24 cellular contexts compared by ENCODE assay signal in genomic region chr15:62846805-62847481, GRCh38.
A peak's percentile ranks its signal among the peaks of the same experiment; 100 is the strongest.
DNase-seq lines count a peak whose midpoint lies in the region; ATAC-seq, FAIRE-seq and TF ChIP-seq lines count a peak whose summit lies in the region.
"Had no signal": no experiment of that assay in that cellular context is flagged by ENCODE, and none has a peak within 500 bp of the region (broad histone marks: within the 10 kb centered on the region; RNA-seq: fewer than 3 reads in every experiment).

No MANE protein-coding gene starts in this region.

- no peaks in the 10 kb centered on the region for H3K79me2 ChIP-seq in H1 (ENCODE audit: control insufficient read depth in 1 of 2, insufficient read depth in 2 of 2, low read length in 2 of 2)
- no peaks in the 10 kb centered on the region for H3K79me2 ChIP-seq in smooth muscle cell (ENCODE audit: low read depth)

- H3K23ac ChIP-seq in H1 (ENCODE audit: insufficient read length), result no peak overlapping the region

- H2BK15ac ChIP-seq in H1 (ENCODE audit: low read length), result peak overlapping the region; percentile 18; the same call in 1 of the 2 replicates

- H2BK5ac ChIP-seq in H1 (ENCODE audit: low read depth, low read length), result peak overlapping the region; percentile 77; the same call in 1 of the 2 replicates

- POLR2A ChIA-PET in H1 (lab: Charles Lee; ENCODE audit: partially characterized antibody), result interaction anchor here (0.7 to 12.8 kb wide), 4 partner anchors 198 to 348 kb away, joined by 3 to 195 read pairs (median 4); partner anchors contain the start of gene TPM1

- no peaks in the 10 kb centered on the region for H3K79me1 ChIP-seq in H1 (ENCODE audit: low read depth, low read length)

- CTCF ChIA-PET in H1 (lab: Charles Lee; ENCODE audit: partially characterized antibody), result interaction anchor here (0.8 to 7.2 kb wide), 30 partner anchors 7 to 243 kb away, joined by 3 to 58 read pairs (median 3); no protein-coding TSS in a partner anchor

- FAIRE-seq in H1 (lab: Jason Lieb, UNC) (no peak), frontal cortex (lab: Jason Lieb, UNC) (no peak)
- FAIRE-seq: GM18507 had no signal

- intact Hi-C loops in testis (cut with DNase I; ENCODE audit: low total_unique reads), result loop anchor here (10.0 kb wide), 1 partner anchor 52 kb away; no protein-coding TSS in a partner anchor

- no peak for TF ChIP-seq POLR2A in H1 (IDR thresholded peaks at IDR 0.05; ENCODE audit: control extremely low read depth in 1 of 2, low read depth in 2 of 2, low read length in 2 of 2)
- no peak for TF ChIP-seq POLR2A in testis (IDR thresholded peaks at IDR 0.05)

- no peak overlapping the region for H3K14ac ChIP-seq in H1 (ENCODE audit: insufficient read length)

- peak overlapping the region; percentile 51 to 65 (median 60) for H3K27ac Mint-ChIP-seq in nephron
- H3K27ac Mint-ChIP-seq: CD4-positive, alpha-beta memory T cell; GM23338 had no signal

- H3K36me3 ChIP-seq in NT2/D1 (ENCODE audit: insufficient read depth, insufficient read length, low read length) (peaks cover 5% of the 10 kb centered on the region), H1 (ENCODE audit: control insufficient read depth in 2 of 4, insufficient read depth in 4 of 4, low read length in 3 of 4) (no peaks in the 10 kb centered on the region), smooth muscle cell (ENCODE audit: low read depth) (no peaks in the 10 kb centered on the region), testis (ENCODE audit: low read depth, missing control alignments) (no peaks in the 10 kb centered on the region)

- peak overlapping the region; percentile 90; the same call in 1 of the 2 replicates for H2BK12ac ChIP-seq in H1 (ENCODE audit: low read depth, low read length)

- H3K36me3 Mint-ChIP-seq in nephron (ENCODE audit: low read depth), result peaks cover 19% of the 10 kb centered on the region
- H3K36me3 Mint-ChIP-seq: CD4-positive, alpha-beta memory T cell had no signal

- H4K5ac ChIP-seq in H1 (ENCODE audit: insufficient read length, low read depth, low read length), result no peak overlapping the region

- peaks cover 83% of the 10 kb centered on the region for H3K4me1 Mint-ChIP-seq in nephron
- H3K4me1 Mint-ChIP-seq: CD4-positive, alpha-beta memory T cell had no signal

- H3K9me3 ChIP-seq in NT2/D1 (ENCODE audit: insufficient read depth, low read length) (peaks cover 9% of the 10 kb centered on the region; the same call in 1 of the 2 replicates), H1 (ENCODE audit: insufficient read depth in 2 of 2, low read depth in 1 of 2, low read length in 1 of 2) (peaks cover 0 to 5% of the 10 kb centered on the region in 2 experiments; a peak in 1 of 4 replicates), smooth muscle cell (replicated peaks; ENCODE audit: low read depth) (no peaks in the 10 kb centered on the region), testis (no peaks in the 10 kb centered on the region)

- TF ChIP-seq RAD21 in H1 (IDR thresholded peaks at IDR 0.05 in 1 of 2, conservative IDR thresholded peaks at IDR 0.05 in 1 of 2; ENCODE audit: low read depth in 2 of 2, low read length in 2 of 2), result no peak

- H3K9me3 Mint-ChIP-seq in nephron, result no peaks in the 10 kb centered on the region

- peak overlapping the region; percentile 42; the same call in 1 of the 2 replicates for H2AK5ac ChIP-seq in H1 (ENCODE audit: low read depth, low read length)

- peaks cover 18% of the 10 kb centered on the region for H3K4me1 ChIP-seq in NT2/D1 (ENCODE audit: insufficient read depth, insufficient read length)
- peaks cover 12 to 26% (median 22%) of the 10 kb centered on the region in 4 experiments for H3K4me1 ChIP-seq in H1 (replicated peaks in 1 of 4; ENCODE audit: control insufficient read depth in 3 of 4, insufficient read depth in 4 of 4, low read length in 3 of 4)
- H3K4me1 ChIP-seq in smooth muscle cell (ENCODE audit: low read depth), result peaks cover 38% of the 10 kb centered on the region
- H3K4me1 ChIP-seq in testis, result no peaks in the 10 kb centered on the region

- no peaks in the 10 kb centered on the region for H3K23me2 ChIP-seq in H1 (ENCODE audit: low read depth, low read length)

- H3K4ac ChIP-seq in H1 (replicated peaks; ENCODE audit: insufficient read length, low read depth, low read length), result no peak overlapping the region

- H3F3A ChIP-seq in smooth muscle cell (ENCODE audit: low read depth), result peaks cover 4% of the 10 kb centered on the region

- H2AFZ ChIP-seq in H1 (ENCODE audit: low read length), result no peak overlapping the region
- no peak overlapping the region for H2AFZ ChIP-seq in smooth muscle cell (ENCODE audit: low read depth)
- H2AFZ ChIP-seq: GM23338, PC-9 had no signal

- no peak overlapping the region for H3K4me2 ChIP-seq in H1 (ENCODE audit: insufficient read depth in 1 of 2, low read depth in 2 of 2, low read length in 2 of 2)
- H3K4me2 ChIP-seq in smooth muscle cell, result peak overlapping the region; percentile 16
- H3K4me2 ChIP-seq: GM23338 had no signal

- H3K4me3 Mint-ChIP-seq in nephron, result no peak overlapping the region
- H3K4me3 Mint-ChIP-seq: CD4-positive, alpha-beta memory T cell; GM23338 had no signal

- H3K27ac ChIP-seq in H1 (ENCODE audit: low read depth, low read length), result no peak overlapping the region
- H3K27ac ChIP-seq in smooth muscle cell (ENCODE audit: low read depth), result peak overlapping the region; percentile 9
- no peak overlapping the region for H3K27ac ChIP-seq in testis
- H3K27ac ChIP-seq: HL-60 had no signal

- TF ChIP-seq CTCF in H1 (IDR thresholded peaks at IDR 0.05; ENCODE audit: control extremely low read depth in 1 of 3, insufficient read depth in 1 of 3, low read depth in 1 of 3, low read length in 3 of 3) (no peak), nephron (IDR thresholded peaks at IDR 0.05; ENCODE audit: unreplicated experiment in 3 of 3) (no peak), smooth muscle cell (IDR thresholded peaks at IDR 0.05; ENCODE audit: borderline replicate concordance, insufficient read depth, poor library complexity, severe bottlenecking) (no peak), testis (IDR thresholded peaks at IDR 0.05) (no peak)

- no peak for ATAC-seq in GM19023 (IDR thresholded peaks at IDR 0.05; ENCODE audit: unreplicated experiment)

- no peaks in the 10 kb centered on the region for H3K27me3 Mint-ChIP-seq in nephron (ENCODE audit: low read depth)

- no peak overlapping the region; the same call in 1 of the 2 replicates for H4K8ac ChIP-seq in H1 (ENCODE audit: extremely low read depth, insufficient read depth, low read length)

- H3K9ac ChIP-seq in NT2/D1 (ENCODE audit: insufficient read length, low read depth) (peak overlapping the region; percentile 65), H1 (replicated peaks in 1 of 4; ENCODE audit: extremely low read depth in 1 of 4, low read depth in 3 of 4, low read length in 3 of 4) (no peak overlapping the region), smooth muscle cell (ENCODE audit: low read depth) (no peak overlapping the region)

- H3K27me3 ChIP-seq in NT2/D1 (ENCODE audit: insufficient read depth, insufficient read length) (no peaks in the 10 kb centered on the region), H1 (replicated peaks in 1 of 4; ENCODE audit: control insufficient read depth in 3 of 4, extremely low read depth in 1 of 4, insufficient read depth in 3 of 4, low read length in 3 of 4) (no peaks in the 10 kb centered on the region), smooth muscle cell (ENCODE audit: low read depth) (no peaks in the 10 kb centered on the region), testis (no peaks in the 10 kb centered on the region)

- no peak overlapping the region for H2BK120ac ChIP-seq in H1 (replicated peaks; ENCODE audit: low read depth, low read length)

- H4K20me1 ChIP-seq in H1 (replicated peaks in 1 of 2; ENCODE audit: control insufficient read depth in 1 of 2, insufficient read depth in 2 of 2, low read length in 2 of 2), result no peaks in the 10 kb centered on the region
- H4K20me1 ChIP-seq in smooth muscle cell (ENCODE audit: low read depth), result no peaks in the 10 kb centered on the region

- H3K56ac ChIP-seq in H1 (replicated peaks; ENCODE audit: insufficient read length, low read depth, low read length), result no peak overlapping the region

- no peak for DNase-seq in NT2/D1 (ENCODE audit: low read depth, low spot score)
- peak in 1 of 2 experiments; percentile 34 for DNase-seq in H1 (ENCODE audit: low read depth in 1 of 2, low spot score in 2 of 2)
- DNase-seq in smooth muscle cell (lab: John Stamatoyannopoulos, UW; ENCODE audit: unreplicated experiment), result no peak
- DNase-seq in frontal cortex (ENCODE audit: low spot score in 2 of 2), result no peak
- no peak for DNase-seq in testis
- DNase-seq: CD4-positive, alpha-beta memory T cell; COR-L47; DMS53; Kasumi-1; NCI-H1105; NCI-H1436 treated with DMSO at 0.1 percent for 48 hours; NCI-H187 treated with DMSO at 0.1 percent for 48 hours; NCI-H345; NCI-H524; NCI-H748 treated with DMSO at 0.1 percent for 48 hours; NK-92 treated with Interleukin-12 subunit alpha and Interleukin-12 subunit beta, amount 100 ng/mL, for 24 hours; PC-9; RPMI8226 had no signal

- H3K18ac ChIP-seq in H1 (ENCODE audit: extremely low read depth, low read length), result no peak overlapping the region; the same call in 1 of the 2 replicates

- H2BK20ac ChIP-seq in H1 (ENCODE audit: low read length), result peak overlapping the region; percentile 97

- WGBS in H1 (ENCODE audit: extremely low coverage in 1 of 2, insufficient coverage in 1 of 2, insufficient read length in 1 of 2, insufficient replicate concordance in 2 of 2, low coverage in 1 of 2, low lambda C conversion rate in 2 of 2, missing lambda C conversion rate in 1 of 2), 2 experiments, result 90% methylated on average over 8 of the region's 8 CpGs; no CpG with 5 or more reads in 1 of the 2 experiments
- WGBS in smooth muscle cell (ENCODE audit: low lambda C conversion rate), result 75% methylated on average over 8 of the region's 8 CpGs
- 87 to 93% methylated on average over 8 of the region's 8 CpGs for WGBS in testis, 2 donors

- TF ChIP-seq EP300 in H1 (IDR thresholded peaks at IDR 0.05; ENCODE audit: borderline replicate concordance in 1 of 2, low read depth in 2 of 2, low read length in 2 of 2), result no peak

- no peak overlapping the region for H3K4me3 ChIP-seq in NT2/D1 (ENCODE audit: insufficient read length, low read depth)
- no peak overlapping the region for H3K4me3 ChIP-seq in H1 (ENCODE audit: extremely low read depth in 1 of 4, insufficient read depth in 2 of 4, low read depth in 3 of 4, low read length in 4 of 4)
- H3K4me3 ChIP-seq in smooth muscle cell, result no peak overlapping the region
- no peak overlapping the region for H3K4me3 ChIP-seq in testis
- H3K4me3 ChIP-seq: GM23338, K562, PC-9 had no signal

- peak overlapping the region; percentile 70 for H4K91ac ChIP-seq in H1 (replicated peaks; ENCODE audit: insufficient read length, low read length)

TF ChIP-seq in H1, 55 proteins besides CTCF, POLR2A, EP300 and RAD21 (continues in another document):
- no peak for TF ChIP-seq TAF7 (optimal IDR thresholded peaks at IDR 0.05; ENCODE audit: borderline replicate concordance, low read depth, low read length)
- no peak for TF ChIP-seq CHD2 (IDR thresholded peaks at IDR 0.05; ENCODE audit: low read length)
- no peak for TF ChIP-seq SRF (IDR thresholded peaks at IDR 0.05; ENCODE audit: low read depth, low read length)
- TF ChIP-seq MAFK (IDR thresholded peaks at IDR 0.05; ENCODE audit: low read depth, low read length), result no peak
- no peak for TF ChIP-seq KDM1A (IDR thresholded peaks at IDR 0.05; ENCODE audit: borderline replicate concordance, low read length)
- TF ChIP-seq CBX8 (IDR thresholded peaks at IDR 0.05; ENCODE audit: borderline replicate concordance, low read depth, low read length), result no peak
